In genomic region chr2:160570386-160570785, GRCh38 we compare ENCODE assay signal across 17 cellular contexts.
DNase-seq lines count a peak whose midpoint lies in the region; ATAC-seq and TF ChIP-seq lines count a peak whose summit lies in the region.
"Had no signal": no experiment of that assay in that cellular context is flagged by ENCODE, and none has a peak within 500 bp of the region (broad histone marks: within the 10 kb centered on the region; RNA-seq: fewer than 3 reads in every experiment).

No MANE protein-coding gene starts in this region.

- peaks cover 9% of the 10 kb centered on the region for H3K9me3 Mint-ChIP-seq in dendritic cell treated with granulocyte-macrophage colony-stimulating factor and Interleukin-4, amounts not matched to agents 40 ng/mL and 50 ng/mL, for 4 days

- H3K27me3 Mint-ChIP-seq in dendritic cell treated with granulocyte-macrophage colony-stimulating factor and Interleukin-4, amounts not matched to agents 40 ng/mL and 50 ng/mL, for 4 days = no peaks in the 10 kb centered on the region

- H3K4me3 ChIP-seq in upper lobe of right lung = no peak overlapping the region

- no peak overlapping the region for H3K27ac ChIP-seq in upper lobe of right lung

- no peak for TF ChIP-seq POLR2A in GM18505 (IDR thresholded peaks at IDR 0.05; ENCODE audit: borderline replicate concordance, extremely low read depth, insufficient read depth, insufficient read length)

- ATAC-seq in left ventricle myocardium superior (peak; percentile 65), Right ventricle myocardium superior (ENCODE audit: poor library complexity) (no peak), upper lobe of right lung (peak; percentile 83), GM18505 (IDR thresholded peaks at IDR 0.05; ENCODE audit: unreplicated experiment) (no peak), GM19455 (IDR thresholded peaks at IDR 0.05; ENCODE audit: unreplicated experiment) (no peak)
- ATAC-seq: HCT116, PC-3, SK-N-SH treated with all-trans-retinoic acid at 6 μM for 48 hours had no signal

- H3K4me1 ChIP-seq in upper lobe of right lung = peaks cover 10% of the 10 kb centered on the region

- H3K36me3 Mint-ChIP-seq in dendritic cell treated with granulocyte-macrophage colony-stimulating factor and Interleukin-4, amounts not matched to agents 40 ng/mL and 50 ng/mL, for 4 days (ENCODE audit: low read depth) = no peaks in the 10 kb centered on the region

- DNase-seq in left ventricle myocardium superior (no peak), Right ventricle myocardium superior (no peak), NOMO-1 treated with dmso at 0.1 percent for 144 hours (lab: John Stamatoyannopoulos, UW; ENCODE audit: unreplicated experiment) (peak; percentile 48), upper lobe of right lung (no peak), DMS53 treated with DMSO at 0.1 percent for 48 hours (lab: John Stamatoyannopoulos, UW; ENCODE audit: unreplicated experiment) (no peak)
- DNase-seq: C1 segment of cervical spinal cord, COR-L47, DMS53, NCI-H1930, NCI-H2171, NCI-H510A, PC-3 had no signal

- intact Hi-C loops in left ventricle myocardium superior (cut with micrococcal nuclease) (no loop called here), Right ventricle myocardium superior (cut with DNase I) (no loop called here), upper lobe of right lung (cut with DNase I) (no loop called here)
- intact Hi-C loops in dendritic cell treated with granulocyte-macrophage colony-stimulating factor and Interleukin-4, amounts not matched to agents 40 ng/mL and 50 ng/mL, for 4 days (cut with micrococcal nuclease) = no loop called here

- no peak for TF ChIP-seq CTCF in upper lobe of right lung (IDR thresholded peaks at IDR 0.05)

- no peaks in the 10 kb centered on the region for H3K36me3 ChIP-seq in upper lobe of right lung

- peaks cover 61% of the 10 kb centered on the region for H3K4me1 Mint-ChIP-seq in dendritic cell treated with granulocyte-macrophage colony-stimulating factor and Interleukin-4, amounts not matched to agents 40 ng/mL and 50 ng/mL, for 4 days (ENCODE audit: low read depth)

- H3K27ac Mint-ChIP-seq in dendritic cell treated with granulocyte-macrophage colony-stimulating factor and Interleukin-4, amounts not matched to agents 40 ng/mL and 50 ng/mL, for 4 days = peak overlapping the region; percentile 87

- no peaks in the 10 kb centered on the region for H3K27me3 ChIP-seq in upper lobe of right lung

- no peak overlapping the region for H3K4me3 Mint-ChIP-seq in dendritic cell treated with granulocyte-macrophage colony-stimulating factor and Interleukin-4, amounts not matched to agents 40 ng/mL and 50 ng/mL, for 4 days

- H3K9me3 ChIP-seq in upper lobe of right lung = no peaks in the 10 kb centered on the region

Comparison
In these comparisons a context has a peak if more than half of its experiments do, and no peak if none do; other contexts are left out.
1. ATAC-seq: peak in left ventricle myocardium superior (single experiment) and upper lobe of right lung (single experiment); none in Right ventricle myocardium superior (single experiment), GM18505 (single experiment) and GM19455 (single experiment).